Comparison of ENCODE assay signal across 8 cellular contexts in the genomic region with DNA sequence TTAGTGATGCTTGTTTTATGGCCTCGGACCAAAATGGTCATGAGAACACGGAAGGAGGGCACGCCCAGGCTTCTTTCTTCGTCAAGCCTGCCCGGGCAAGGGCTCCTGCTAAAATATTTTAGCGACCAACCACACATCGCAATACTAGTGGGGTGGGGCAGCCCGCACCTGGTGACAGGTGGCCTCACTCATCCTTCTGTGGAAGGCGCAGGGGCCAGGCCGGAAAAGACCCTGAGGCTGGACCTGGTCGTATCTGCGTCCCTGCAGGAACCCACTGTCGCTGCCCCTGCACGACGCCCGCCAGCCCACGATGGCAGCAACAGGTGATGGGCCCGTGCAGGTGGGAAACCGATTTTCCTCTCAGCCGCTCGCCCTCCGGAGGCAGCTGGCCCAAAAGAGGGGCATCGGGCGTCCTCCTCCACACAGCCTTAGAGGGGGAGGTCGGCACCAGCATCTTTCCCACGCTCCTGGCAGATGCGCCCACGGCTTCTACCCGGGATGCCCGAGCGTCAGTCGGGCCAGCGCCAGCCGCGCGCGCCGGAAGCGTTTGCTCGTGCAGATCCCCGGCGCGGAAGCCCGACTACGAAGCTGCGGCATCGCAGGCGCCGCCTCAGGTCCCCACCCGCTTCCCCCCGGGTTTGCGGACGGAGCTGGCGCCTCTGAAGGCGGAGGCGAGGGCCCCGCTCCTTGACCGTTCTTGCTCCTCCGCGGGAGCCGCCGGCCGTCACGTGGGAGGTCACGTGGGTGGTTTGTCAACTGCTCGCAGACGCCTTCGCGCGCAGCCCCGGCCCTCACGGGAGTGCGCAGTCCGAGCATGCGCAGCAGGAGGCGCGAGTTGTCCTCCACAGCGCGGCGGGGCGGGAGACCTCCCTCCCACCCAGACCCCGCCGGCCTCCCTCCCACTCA. TPM values are rescaled to one million over a fixed set of nuclear protein-coding genes. Genes with fewer than 3 reads are reported as not detected.
DNase-seq lines count a peak whose midpoint lies in the region; ATAC-seq and TF ChIP-seq lines count a peak whose summit lies in the region.

No MANE protein-coding gene starts in this region.

- peak overlapping the region; percentile 75 to 87 for H3K4me3 Mint-ChIP-seq in activated T-cell treated with anti-CD3 and anti-CD28 coated beads, Interleukin-2, amount 50 U/mL, for 72 hours

- H3K9me3 ChIP-seq in esophagus muscularis mucosa = no peaks in the 10 kb centered on the region
- no peaks in the 10 kb centered on the region for H3K9me3 ChIP-seq in muscle layer of duodenum (ENCODE audit: control insufficient read depth in 1 of 2, low read length in 2 of 2)

- H3K4me1 ChIP-seq in esophagus muscularis mucosa (peaks cover 20 to 50% (median 49%) of the 10 kb centered on the region in 4 donors), muscle layer of duodenum (ENCODE audit: control insufficient read depth in 1 of 2, insufficient read depth in 2 of 2, low read length in 2 of 2) (peaks cover 0 to 14% of the 10 kb centered on the region in 2 donors)

- no peak overlapping the region for H3K27ac Mint-ChIP-seq in activated T-cell treated with anti-CD3 and anti-CD28 coated beads, Interleukin-2, amount 50 U/mL, for 72 hours

- no peaks in the 10 kb centered on the region for H3K36me3 Mint-ChIP-seq in activated T-cell treated with anti-CD3 and anti-CD28 coated beads, Interleukin-2, amount 50 U/mL, for 72 hours (ENCODE audit: insufficient read depth in 2 of 2)

- peak overlapping the region; percentile 65 for H3K4me3 ChIP-seq in Jurkat, Clone E6-1 (ENCODE audit: low read length)
- H3K4me3 ChIP-seq in esophagus muscularis mucosa (peak overlapping the region; percentile 61 to 88 (median 77)), muscle layer of duodenum (ENCODE audit: low read depth in 1 of 2, low read length in 2 of 2) (peak overlapping the region; percentile 50 to 69)

- intact Hi-C loops in esophagus muscularis mucosa (cut with DNase I) = loop anchor here (2.0 kb wide), 1 partner anchor 58 kb away; no protein-coding TSS in a partner anchor

- peak; percentile 74 for TF ChIP-seq POLR2A in esophagus muscularis mucosa (IDR thresholded peaks at IDR 0.05; ENCODE audit: low read depth)

- H3K36me3 ChIP-seq in esophagus muscularis mucosa (no peaks in the 10 kb centered on the region), muscle layer of duodenum (ENCODE audit: control insufficient read depth in 1 of 2, insufficient read depth in 2 of 2, low read length in 2 of 2) (no peaks in the 10 kb centered on the region)

- no peaks in the 10 kb centered on the region for H3K27me3 ChIP-seq in esophagus muscularis mucosa
- H3K27me3 ChIP-seq in muscle layer of duodenum (ENCODE audit: low read depth, low read length) = no peaks in the 10 kb centered on the region

- peaks cover 37% of the 10 kb centered on the region for H3K4me1 Mint-ChIP-seq in activated T-cell treated with anti-CD3 and anti-CD28 coated beads, Interleukin-2, amount 50 U/mL, for 72 hours (ENCODE audit: low read depth)

- in situ Hi-C loops in Caki2 (cut with HindIII; ENCODE audit: low pct_unique_long_range_greater_than_20kb, low sequenced_read_pairs) = no loop called here

- H3K27me3 Mint-ChIP-seq in activated T-cell treated with anti-CD3 and anti-CD28 coated beads, Interleukin-2, amount 50 U/mL, for 72 hours (ENCODE audit: low read depth) = no peaks in the 10 kb centered on the region

- H3K27ac ChIP-seq in esophagus muscularis mucosa (replicated peaks in 1 of 4) (peak overlapping the region; percentile 86 to 95 (median 95)), muscle layer of duodenum (ENCODE audit: low read length) (no peak overlapping the region)

- peak; percentile 88 for DNase-seq in Caki2 (ENCODE audit: low read depth)
- DNase-seq in Jurkat, Clone E6-1 (ENCODE audit: low read depth, low spot score) = peak; percentile 87
- DNase-seq in activated T-cell treated with anti-CD3 and anti-CD28 coated beads, Interleukin-2, amount 50 U/mL, for 72 hours = peak; percentile 94 to 96
- DNase-seq in esophagus muscularis mucosa (ENCODE audit: extremely low spot score) = peak; percentile 99
- DNase-seq in stimulated activated CD8-positive, alpha-beta memory T cell treated with anti-CD3 and anti-CD28 coated beads, Interleukin-4, amount 100 ng/mL, for 48 hours = peak; percentile 95

- peak; percentile 53 for ATAC-seq in GM21447 (IDR thresholded peaks at IDR 0.05; ENCODE audit: unreplicated experiment)
- ATAC-seq in activated T-cell treated with anti-CD3 and anti-CD28 coated beads, Interleukin-2, amount 50 U/mL, for 72 hours (replicated peaks in 1 of 2) = peak; percentile 67 to 72

- no peak for TF ChIP-seq EP300 in esophagus muscularis mucosa (IDR thresholded peaks at IDR 0.05)

- WGBS in esophagus muscularis mucosa = 13% methylated on average over 34 of the region's 83 CpGs

- TF ChIP-seq CTCF in esophagus muscularis mucosa (IDR thresholded peaks at IDR 0.05) = peak in 1 of 3 experiments; percentile 6

- no peaks in the 10 kb centered on the region for H3K9me3 Mint-ChIP-seq in activated T-cell treated with anti-CD3 and anti-CD28 coated beads, Interleukin-2, amount 50 U/mL, for 72 hours

TF ChIP-seq in PFSK-1, 5 proteins besides CTCF, POLR2A, EP300 and RAD21:
- TF ChIP-seq, protein P1, sequence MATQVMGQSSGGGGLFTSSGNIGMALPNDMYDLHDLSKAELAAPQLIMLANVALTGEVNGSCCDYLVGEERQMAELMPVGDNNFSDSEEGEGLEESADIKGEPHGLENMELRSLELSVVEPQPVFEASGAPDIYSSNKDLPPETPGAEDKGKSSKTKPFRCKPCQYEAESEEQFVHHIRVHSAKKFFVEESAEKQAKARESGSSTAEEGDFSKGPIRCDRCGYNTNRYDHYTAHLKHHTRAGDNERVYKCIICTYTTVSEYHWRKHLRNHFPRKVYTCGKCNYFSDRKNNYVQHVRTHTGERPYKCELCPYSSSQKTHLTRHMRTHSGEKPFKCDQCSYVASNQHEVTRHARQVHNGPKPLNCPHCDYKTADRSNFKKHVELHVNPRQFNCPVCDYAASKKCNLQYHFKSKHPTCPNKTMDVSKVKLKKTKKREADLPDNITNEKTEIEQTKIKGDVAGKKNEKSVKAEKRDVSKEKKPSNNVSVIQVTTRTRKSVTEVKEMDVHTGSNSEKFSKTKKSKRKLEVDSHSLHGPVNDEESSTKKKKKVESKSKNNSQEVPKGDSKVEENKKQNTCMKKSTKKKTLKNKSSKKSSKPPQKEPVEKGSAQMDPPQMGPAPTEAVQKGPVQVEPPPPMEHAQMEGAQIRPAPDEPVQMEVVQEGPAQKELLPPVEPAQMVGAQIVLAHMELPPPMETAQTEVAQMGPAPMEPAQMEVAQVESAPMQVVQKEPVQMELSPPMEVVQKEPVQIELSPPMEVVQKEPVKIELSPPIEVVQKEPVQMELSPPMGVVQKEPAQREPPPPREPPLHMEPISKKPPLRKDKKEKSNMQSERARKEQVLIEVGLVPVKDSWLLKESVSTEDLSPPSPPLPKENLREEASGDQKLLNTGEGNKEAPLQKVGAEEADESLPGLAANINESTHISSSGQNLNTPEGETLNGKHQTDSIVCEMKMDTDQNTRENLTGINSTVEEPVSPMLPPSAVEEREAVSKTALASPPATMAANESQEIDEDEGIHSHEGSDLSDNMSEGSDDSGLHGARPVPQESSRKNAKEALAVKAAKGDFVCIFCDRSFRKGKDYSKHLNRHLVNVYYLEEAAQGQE (IDR thresholded peaks at IDR 0.05; ENCODE audit: insufficient read depth in 1 of 2, low read depth in 2 of 2, low read length in 2 of 2) = no peak
- TF ChIP-seq SIN3A (IDR thresholded peaks at IDR 0.05; ENCODE audit: borderline replicate concordance, insufficient read depth, low read length) = peak; percentile 62; the same call in 1 of the 2 replicates
- TF ChIP-seq POLR2AphosphoS5 (IDR thresholded peaks at IDR 0.05; ENCODE audit: low read depth, low read length) = peak; percentile 84
- peak; percentile 50; the same call in 1 of the 2 replicates for TF ChIP-seq TAF1 (IDR thresholded peaks at IDR 0.05; ENCODE audit: borderline replicate concordance, insufficient read depth, low read length)
- TF ChIP-seq FOXP2 (optimal IDR thresholded peaks at IDR 0.05; ENCODE audit: borderline replicate concordance, extremely low read depth, extremely low read length, insufficient read depth) = peak; percentile 96

RNA-seq across cellular contexts. Expression of a gene that starts 22.8 kb away (rescaled TPM):
- total RNA-seq in Caki2 (2014; rRNA removed; shearing (Covaris generic); ENCODE audit: low replicate concordance) = 22.3 and 24.2 TPM in 2 replicates
- 51.4 TPM for polyA plus RNA-seq in Jurkat, Clone E6-1 (2012; ENCODE audit: insufficient read depth, insufficient read length)
- 85.9 TPM for polyA plus RNA-seq in PFSK-1 (2012; ENCODE audit: insufficient read length, low read depth)
- total RNA-seq in activated T-cell treated with anti-CD3 and anti-CD28 coated beads, Interleukin-2, amount 50 U/mL, for 72 hours = 10 to 100 TPM; 59.9 to 61.0 TPM
- total RNA-seq in esophagus muscularis mucosa = 10 to 100 TPM; 27.0 to 51.6 (median 45.3) TPM

RNA-seq across cellular contexts. Expression of a gene that starts 38.2 kb away (rescaled TPM):
- total RNA-seq in Caki2 (2014; rRNA removed; shearing (Covaris generic); ENCODE audit: low replicate concordance) = 24.7 and 24.9 TPM in 2 replicates
- 173 TPM for polyA plus RNA-seq in Jurkat, Clone E6-1 (2012; ENCODE audit: insufficient read depth, insufficient read length)
- 107 TPM for polyA plus RNA-seq in PFSK-1 (2012; ENCODE audit: insufficient read length, low read depth)
- 100 to 1,000 TPM in 1 of 2 donors, 10 to 100 TPM in 1; 90.4 to 120 TPM for total RNA-seq in activated T-cell treated with anti-CD3 and anti-CD28 coated beads, Interleukin-2, amount 50 U/mL, for 72 hours
- 10 to 100 TPM; 26.2 to 30.9 (median 29.3) TPM for total RNA-seq in esophagus muscularis mucosa

RNA-seq across cellular contexts. Expression of a gene that starts 46.2 kb away (rescaled TPM):
- total RNA-seq in Caki2 (2014; rRNA removed; shearing (Covaris generic); ENCODE audit: low replicate concordance) = 107 and 131 TPM in 2 replicates
- polyA plus RNA-seq in Jurkat, Clone E6-1 (2012; ENCODE audit: insufficient read depth, insufficient read length) = 168 TPM
- 94.7 TPM for polyA plus RNA-seq in PFSK-1 (2012; ENCODE audit: insufficient read length, low read depth)
- total RNA-seq in activated T-cell treated with anti-CD3 and anti-CD28 coated beads, Interleukin-2, amount 50 U/mL, for 72 hours = 100 to 1,000 TPM; 256 to 300 TPM
- 10 to 100 TPM; 40.7 to 78.3 (median 69.7) TPM for total RNA-seq in esophagus muscularis mucosa
